In genomic region chr10:24952146-24952700, GRCh38 we compare ENCODE assay signal across 1 cellular context.
A peak's percentile ranks its signal among the peaks of the same experiment; 100 is the strongest.
TF ChIP-seq lines count a peak whose summit lies in the region.

Gene PRTFDC1, minus strand, starts transcription at chr10:24952606. Its CDS starts 31 bp downstream, at chr10:24952575.

TF ChIP-seq in K562, 482 proteins besides CTCF, POLR2A, EP300 and RAD21 (continued from another document and continues in another):
- TF ChIP-seq FOXJ3 (CRISPR knock-in tag; IDR thresholded peaks at IDR 0.05) (no peak), CC2D1A (IDR thresholded peaks at IDR 0.05) (no peak), E2F5 (CRISPR knock-in tag; IDR thresholded peaks at IDR 0.05) (no peak), LARP7 (IDR thresholded peaks at IDR 0.05) (no peak), BHLHE40 (IDR thresholded peaks at IDR 0.05; ENCODE audit: low read length) (no peak), MBD2 (IDR thresholded peaks at IDR 0.05; ENCODE audit: borderline replicate concordance, low read depth) (0 out of 2 replicates have a peak, but pooled peaks have one; percentile 16), CSDE1 (IDR thresholded peaks at IDR 0.05) (no peak), CTCFL (IDR thresholded peaks at IDR 0.05; ENCODE audit: borderline replicate concordance, insufficient read depth, low read depth, low read length, poor library complexity, severe bottlenecking) (no peak), CREB3 (tag; conservative IDR thresholded peaks at IDR 0.05; ENCODE audit: low read depth) (no peak), BRD9 (IDR thresholded peaks at IDR 0.05; ENCODE audit: low read depth, partially characterized antibody) (peak; percentile 36), TAF15 (IDR thresholded peaks at IDR 0.05; ENCODE audit: low read depth, low read length) (no peak), CXXC5 (CRISPR knock-in tag; IDR thresholded peaks at IDR 0.05) (no peak), ZNF324 (CRISPR knock-in tag; IDR thresholded peaks at IDR 0.05) (no peak), SIN3A (IDR thresholded peaks at IDR 0.05; ENCODE audit: borderline replicate concordance in 2 of 2, control insufficient read depth in 1 of 2, low read depth in 2 of 2, low read length in 2 of 2) (no peak), RNF219 (CRISPR knock-in tag; IDR thresholded peaks at IDR 0.05) (no peak), ZKSCAN1 (IDR thresholded peaks at IDR 0.05; ENCODE audit: low read depth, low read length) (no peak), ZNF592 (IDR thresholded peaks at IDR 0.05) (no peak), HNRNPLL (IDR thresholded peaks at IDR 0.05; ENCODE audit: low read depth, low read length, poor library complexity, severe bottlenecking) (no peak), HSF4 (CRISPR knock-in tag; IDR thresholded peaks at IDR 0.05; ENCODE audit: borderline replicate concordance) (no peak), ZBTB9 (CRISPR knock-in tag; IDR thresholded peaks at IDR 0.05) (0 out of 2 replicates have a peak, but pooled peaks have one; percentile 10), E2F6 (IDR thresholded peaks at IDR 0.05; ENCODE audit: borderline replicate concordance in 1 of 2, extremely low read depth in 1 of 2, insufficient read depth in 1 of 2, insufficient read length in 1 of 2, low read depth in 1 of 2, low read length in 1 of 2, poor library complexity in 1 of 2, severe bottlenecking in 1 of 2) (peak; percentile 86 to 93), KDM1A (IDR thresholded peaks at IDR 0.05) (no peak), TEAD1 (CRISPR knock-in tag; IDR thresholded peaks at IDR 0.05) (no peak; a peak in 2 of 4 replicates), ZBTB7A (IDR thresholded peaks at IDR 0.05; ENCODE audit: borderline replicate concordance, control insufficient read depth, low read depth, low read length) (peak; percentile 34; the same call in 1 of the 2 replicates), E2F4 (CRISPR knock-in tag; IDR thresholded peaks at IDR 0.05; ENCODE audit: low read depth) (0 out of 2 replicates have a peak, but pooled peaks have one; percentile 61), ZSCAN32 (CRISPR knock-in tag; IDR thresholded peaks at IDR 0.05) (no peak), ATF2 (CRISPR knock-in tag; IDR thresholded peaks at IDR 0.05) (no peak), MAFG (tag; conservative IDR thresholded peaks at IDR 0.05) (no peak), EP400 (IDR thresholded peaks at IDR 0.05) (peak; percentile 45), ZNF830 (CRISPR knock-in tag; IDR thresholded peaks at IDR 0.05) (no peak), ZNF717 (CRISPR knock-in tag; IDR thresholded peaks at IDR 0.05) (no peak), DACH1 (IDR thresholded peaks at IDR 0.05; ENCODE audit: partially characterized antibody) (no peak), MBD1 (CRISPR knock-in tag; IDR thresholded peaks at IDR 0.05) (no peak), SMAD4 (CRISPR knock-in tag; conservative IDR thresholded peaks at IDR 0.05) (no peak), ZNF239 (CRISPR knock-in tag; IDR thresholded peaks at IDR 0.05) (no peak), STAT5A (IDR thresholded peaks at IDR 0.05; ENCODE audit: borderline replicate concordance, low read length) (no peak), MTA3 (IDR thresholded peaks at IDR 0.05; ENCODE audit: borderline replicate concordance) (no peak), NR4A1 (CRISPR knock-in tag; IDR thresholded peaks at IDR 0.05) (no peak), NR4A1 (tag; IDR thresholded peaks at IDR 0.05) (no peak), ETS2 (tag; IDR thresholded peaks at IDR 0.05; ENCODE audit: borderline replicate concordance, poor library complexity, severe bottlenecking) (no peak), ZNF384 (IDR thresholded peaks at IDR 0.05; ENCODE audit: low read depth, low read length) (no peak), MAZ (CRISPR knock-in tag; conservative IDR thresholded peaks at IDR 0.05 in 1 of 2, IDR thresholded peaks at IDR 0.05 in 1 of 2) (peak; percentile 3 to 13; a peak in 1 of 4 replicates), NR1H2 (CRISPR knock-in tag; IDR thresholded peaks at IDR 0.05) (no peak), ZBTB12 (CRISPR knock-in tag; IDR thresholded peaks at IDR 0.05) (no peak), DNMT1 (IDR thresholded peaks at IDR 0.05) (no peak), EGR1 (conservative IDR thresholded peaks at IDR 0.05) (no peak), ZNF583 (CRISPR knock-in tag; IDR thresholded peaks at IDR 0.05) (no peak), POLR2H (tag; IDR thresholded peaks at IDR 0.05; ENCODE audit: low read depth) (0 out of 2 replicates have a peak, but pooled peaks have one; percentile 51), RBM14 (IDR thresholded peaks at IDR 0.05; ENCODE audit: borderline replicate concordance, insufficient read depth, low read depth, low read length) (no peak), ZZZ3 (IDR thresholded peaks at IDR 0.05) (no peak), ZNF197 (CRISPR knock-in tag; IDR thresholded peaks at IDR 0.05; ENCODE audit: low read depth) (no peak)
